ENCODE assay signal across 32 cellular contexts in the genomic region with DNA sequence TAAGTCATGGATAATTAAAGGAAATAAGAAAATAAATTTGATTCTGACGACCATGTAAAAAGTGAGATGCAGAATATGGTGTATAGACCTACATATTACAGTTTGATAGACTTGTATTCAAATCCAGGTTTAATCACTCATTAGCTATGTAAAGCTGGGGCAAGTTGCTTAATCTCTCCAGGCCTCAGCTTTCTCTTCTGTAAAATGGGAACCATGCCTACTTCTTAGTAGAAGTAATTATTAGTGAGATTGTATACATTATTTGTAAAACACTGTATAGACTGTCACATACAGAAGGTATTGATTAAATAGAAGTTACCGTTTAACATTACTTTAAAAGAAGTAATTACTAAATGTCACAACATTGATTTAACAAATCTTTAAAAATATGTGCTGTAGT.
A peak's percentile ranks its signal among the peaks of the same experiment; 100 is the strongest.
DNase-seq lines count a peak whose midpoint lies in the region; ATAC-seq, FAIRE-seq and TF ChIP-seq lines count a peak whose summit lies in the region.
"Had no signal": no experiment of that assay in that cellular context is flagged by ENCODE, and none has a peak within 500 bp of the region (broad histone marks: within the 10 kb centered on the region; RNA-seq: fewer than 3 reads in every experiment).

No MANE protein-coding gene starts in this region.

- H3K4me3 ChIP-seq in HepG2 (replicated peaks in 1 of 3; ENCODE audit: insufficient read depth in 1 of 3, low read depth in 2 of 3, low read length in 3 of 3) (no peak overlapping the region), right lobe of liver (no peak overlapping the region), K562 (no peak overlapping the region)
- H3K4me3 ChIP-seq: A549; BLaER1; BLaER1 treated with 17β-estradiol and CSF1 and Interleukin-3, amounts not matched to agents 10 nM and 100 nM had no signal

- H3K4me1 ChIP-seq in HepG2 (ENCODE audit: insufficient read depth, low read length) = no peaks in the 10 kb centered on the region
- no peaks in the 10 kb centered on the region for H3K4me1 ChIP-seq in right lobe of liver
- H3K4me1 ChIP-seq in K562 (replicated peaks in 1 of 2; ENCODE audit: control insufficient read depth in 2 of 2, insufficient read depth in 2 of 2, low read length in 2 of 2) = no peaks in the 10 kb centered on the region
- no peaks in the 10 kb centered on the region for H3K4me1 ChIP-seq in foreskin keratinocyte
- H3K4me1 ChIP-seq: A549, BE2C, BLaER1, Caco-2 had no signal

- no peak overlapping the region for H3K4me2 ChIP-seq in HepG2 (ENCODE audit: low read depth, low read length)
- H3K4me2 ChIP-seq in K562 (ENCODE audit: insufficient read depth, low read length) = no peak overlapping the region
- H3K4me2 ChIP-seq: A549; BLaER1; BLaER1 treated with 17β-estradiol and CSF1 and Interleukin-3, amounts not matched to agents 10 nM and 100 nM had no signal

- no peaks in the 10 kb centered on the region for H3K9me1 ChIP-seq in K562 (ENCODE audit: control insufficient read depth, insufficient read depth, low read length)

- H2AFZ ChIP-seq in HepG2 (ENCODE audit: low read length) (no peak overlapping the region), K562 (ENCODE audit: low read depth, low read length) (no peak overlapping the region)

- TF ChIP-seq EP300 in HepG2 (IDR thresholded peaks at IDR 0.05; ENCODE audit: low read depth in 2 of 2, low read length in 2 of 2) (no peak), HepG2 (CRISPR knock-in tag; IDR thresholded peaks at IDR 0.05; ENCODE audit: borderline replicate concordance) (no peak), K562 (IDR thresholded peaks at IDR 0.05; ENCODE audit: low read length) (no peak)

- H3K27ac ChIP-seq in HepG2 (ENCODE audit: extremely low read length, insufficient read depth, low read length) = no peak overlapping the region
- H3K27ac ChIP-seq in right lobe of liver = no peak overlapping the region
- no peak overlapping the region for H3K27ac ChIP-seq in K562 (ENCODE audit: extremely low read depth, low read depth, low read length)
- H3K27ac ChIP-seq in foreskin keratinocyte = no peak overlapping the region
- H3K27ac ChIP-seq: 22Rv1; A549; BLaER1; BLaER1 treated with 17β-estradiol and CSF1 and Interleukin-3, amounts not matched to agents 10 nM and 100 nM; C4-2B had no signal

- ATAC-seq in HepG2 (no peak), right lobe of liver (no peak), K562 (no peak), HG03460 (IDR thresholded peaks at IDR 0.05; ENCODE audit: unreplicated experiment) (no peak), foreskin keratinocyte (no peak)
- ATAC-seq: A549; CD8-positive, alpha-beta T cell had no signal

- in situ Hi-C loops in HepG2 (cut with HindIII; ENCODE audit: extremely low pct_ligation_motif_present, low pct_unique_long_range_greater_than_20kb) (no loop called here), K562 (cut with MboI) (no loop called here)

- no peaks in the 10 kb centered on the region for H3K79me2 ChIP-seq in HepG2 (ENCODE audit: insufficient read depth, low read length)
- no peaks in the 10 kb centered on the region for H3K79me2 ChIP-seq in K562 (ENCODE audit: control insufficient read depth, insufficient read depth, low read length)

- H3K36me3 ChIP-seq in HepG2 (replicated peaks in 1 of 2; ENCODE audit: control insufficient read depth in 1 of 2, insufficient read depth in 2 of 2, low read length in 2 of 2) (no peaks in the 10 kb centered on the region), right lobe of liver (no peaks in the 10 kb centered on the region), K562 (ENCODE audit: control insufficient read depth, insufficient read depth, low read length) (peaks cover 91% of the 10 kb centered on the region)
- H3K36me3 ChIP-seq: BE2C; BLaER1; BLaER1 treated with 17β-estradiol and CSF1 and Interleukin-3, amounts not matched to agents 10 nM and 100 nM had no signal

- no peaks in the 10 kb centered on the region for H3K27me3 ChIP-seq in HepG2 (ENCODE audit: control insufficient read depth in 1 of 2, insufficient read depth in 2 of 2, low read length in 2 of 2)
- no peaks in the 10 kb centered on the region for H3K27me3 ChIP-seq in right lobe of liver
- no peaks in the 10 kb centered on the region for H3K27me3 ChIP-seq in K562 (ENCODE audit: control insufficient read depth in 2 of 2, insufficient read depth in 2 of 2, low read length in 2 of 2)
- peaks cover 25% of the 10 kb centered on the region for H3K27me3 ChIP-seq in foreskin keratinocyte
- H3K27me3 ChIP-seq: BE2C; BLaER1; BLaER1 treated with 17β-estradiol and CSF1 and Interleukin-3, amounts not matched to agents 10 nM and 100 nM had no signal

- POLR2A ChIA-PET in HepG2 (lab: Yijun Ruan, JAX) = no interaction called here
- POLR2A ChIA-PET in K562 (lab: Yijun Ruan, JAX) = interaction anchor here (0.7 to 2.3 kb wide), 3 partner anchors 9 to 1869 kb away, joined by 3 to 7 read pairs (median 4); no protein-coding TSS in a partner anchor

- TF ChIP-seq POLR2A in HepG2 (IDR thresholded peaks at IDR 0.05; ENCODE audit: insufficient read depth in 1 of 2, low read depth in 2 of 2, low read length in 2 of 2) (no peak), right lobe of liver (IDR thresholded peaks at IDR 0.05) (no peak), K562 (conservative IDR thresholded peaks at IDR 0.05) (no peak)

- DNase-seq in HepG2 (ENCODE audit: low spot score) (no peak), right lobe of liver (no peak), GM19239 (ENCODE audit: insufficient read length, low spot score) (no peak), K562 (ENCODE audit: extremely low read depth in 1 of 4, low spot score in 3 of 4) (no peak), foreskin keratinocyte (no peak)
- DNase-seq: 8988T; ACHN; AML-193; BE2C; C1 segment of cervical spinal cord; Caco-2; Calu3; CD4-positive, alpha-beta memory T cell; CD4-positive, alpha-beta T cell; CD4-positive, CD25-positive, alpha-beta regulatory T cell; CD8-positive, alpha-beta memory T cell; CD8-positive, alpha-beta T cell; COR-L47; DMS 273 treated with DMSO at 0.1 percent for 48 hours; DMS153; DMS53; DMS79; DMS79 treated with DMSO at 0.1 percent for 48 hours; DND-41; EL had no signal

- WGBS in HepG2 (ENCODE audit: low lambda C conversion rate) = 55% methylated on average over 2 of the region's 2 CpGs
- WGBS in right lobe of liver (ENCODE audit: insufficient coverage, low coverage, low lambda C conversion rate, missing lambda C conversion rate) = 72% methylated on average over 2 of the region's 2 CpGs
- WGBS in K562 (ENCODE audit: insufficient coverage, low coverage, missing lambda C conversion rate) = 61% methylated on average over 2 of the region's 2 CpGs

- FAIRE-seq in HepG2 (lab: Jason Lieb, UNC) (no peak), GM19239 (lab: Jason Lieb, UNC) (peak; percentile 39), K562 (lab: Jason Lieb, UNC) (no peak)
- FAIRE-seq: A204.1, A549 had no signal

- TF ChIP-seq CTCF in HepG2 (CRISPR knock-in tag; IDR thresholded peaks at IDR 0.05) (no peak), right lobe of liver (IDR thresholded peaks at IDR 0.05) (no peak), K562 (IDR thresholded peaks at IDR 0.05 in 2 of 3, conservative IDR thresholded peaks at IDR 0.05 in 1 of 3; ENCODE audit: insufficient read depth in 2 of 3, low read depth in 1 of 3, low read length in 3 of 3) (no peak), foreskin keratinocyte (conservative IDR thresholded peaks at IDR 0.05) (no peak)

- H3K9me3 ChIP-seq in HepG2 (ENCODE audit: low read length) = no peaks in the 10 kb centered on the region
- H3K9me3 ChIP-seq in right lobe of liver = no peaks in the 10 kb centered on the region
- H3K9me3 ChIP-seq in K562 (replicated peaks; ENCODE audit: control insufficient read depth, insufficient read depth, low read depth, low read length) = no peaks in the 10 kb centered on the region
- H3K9me3 ChIP-seq: A549; BE2C; BLaER1; BLaER1 treated with 17β-estradiol and CSF1 and Interleukin-3, amounts not matched to agents 10 nM and 100 nM; Caco-2 had no signal

- H4K20me1 ChIP-seq in HepG2 (ENCODE audit: insufficient read depth, low read length) (no peaks in the 10 kb centered on the region), K562 (replicated peaks; ENCODE audit: control insufficient read depth, insufficient read depth, low read length) (no peaks in the 10 kb centered on the region)
- H4K20me1 ChIP-seq: BLaER1; BLaER1 treated with 17β-estradiol and CSF1 and Interleukin-3, amounts not matched to agents 10 nM and 100 nM had no signal

- TF ChIP-seq RAD21 in HepG2 (CRISPR knock-in tag; IDR thresholded peaks at IDR 0.05) (no peak), K562 (CRISPR knock-in tag; conservative IDR thresholded peaks at IDR 0.05 in 1 of 2, IDR thresholded peaks at IDR 0.05 in 1 of 2) (no peak)

- no peak overlapping the region for H3K9ac ChIP-seq in HepG2 (ENCODE audit: insufficient read depth, low read depth, low read length)
- no peak overlapping the region for H3K9ac ChIP-seq in K562 (ENCODE audit: insufficient read depth in 1 of 2, low read depth in 2 of 2, low read length in 2 of 2)
- H3K9ac ChIP-seq: BLaER1; BLaER1 treated with 17β-estradiol and CSF1 and Interleukin-3, amounts not matched to agents 10 nM and 100 nM had no signal

- no TSS peak for BruUV-seq in HepG2 (replicated peaks; lab: Mats Ljungman, UMichigan)
- BruUV-seq in K562 (replicated peaks; lab: Mats Ljungman, UMichigan) = no TSS peak

- intact Hi-C loops in HepG2 (cut with micrococcal nuclease; ENCODE audit: unreplicated experiment) = no loop called here
- intact Hi-C loops in right lobe of liver (cut with DNase I) = no loop called here
- intact Hi-C loops in K562 (cut with micrococcal nuclease) = no loop called here

- CTCF ChIA-PET in HepG2 (lab: Yijun Ruan, JAX; ENCODE audit: low intra/inter-chr PET ratio, low total read pairs) (no interaction called here), K562 (lab: Yijun Ruan, JAX; ENCODE audit: low intra/inter-chr PET ratio) (no interaction called here)

TF ChIP-seq in HepG2, 621 proteins besides CTCF, POLR2A, EP300 and RAD21:
- TF ChIP-seq SP140L (CRISPR knock-in tag; IDR thresholded peaks at IDR 0.05; ENCODE audit: borderline replicate concordance) = no peak
- TF ChIP-seq ZNF629 (CRISPR knock-in tag; conservative IDR thresholded peaks at IDR 0.05) = 0 out of 2 replicates have a peak, but pooled peaks have one; percentile 29
